10 cellular contexts compared by ENCODE assay signal in the genomic region with DNA sequence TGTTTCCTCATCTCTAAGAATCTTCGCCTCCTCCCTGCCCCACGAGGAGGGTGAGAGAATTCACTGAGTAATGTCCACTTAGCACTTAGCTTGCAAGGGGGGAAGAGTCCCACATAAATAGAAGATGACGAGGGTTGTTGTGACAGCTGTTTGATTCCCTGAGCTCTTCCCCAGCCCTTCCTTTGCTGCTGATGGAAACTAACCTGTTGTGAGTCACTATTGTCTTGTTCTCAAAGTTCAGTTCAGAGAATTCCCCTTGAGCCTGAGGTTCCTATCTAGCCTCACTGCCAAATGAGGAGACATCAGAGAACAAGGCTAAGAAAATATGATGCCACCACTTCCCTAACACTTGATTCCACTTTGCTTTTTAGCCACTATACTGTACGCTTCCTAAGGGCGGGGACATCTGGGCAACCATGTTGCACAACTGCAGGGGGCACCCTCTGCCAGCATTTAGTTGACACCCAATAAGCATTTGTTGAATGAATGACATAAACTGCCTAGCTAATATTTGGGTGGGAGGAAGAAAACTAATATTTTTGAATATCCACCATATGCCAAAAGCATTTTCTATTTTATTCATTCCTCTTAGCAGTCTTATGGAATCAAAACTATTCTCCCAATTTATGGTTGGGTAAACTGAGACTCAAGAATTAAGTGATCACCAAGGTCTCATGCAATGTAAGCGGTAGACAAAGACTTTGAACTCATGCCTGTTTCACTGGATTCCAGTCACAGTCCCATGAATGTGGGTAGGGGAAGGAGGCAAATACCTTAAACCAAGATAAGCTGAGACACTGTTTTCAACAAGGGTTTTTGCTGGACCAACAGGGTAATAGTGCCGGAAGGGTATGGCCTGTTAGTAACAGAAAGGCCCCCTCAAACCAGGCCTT.
A peak's percentile ranks its signal among the peaks of the same experiment; 100 is the strongest.
DNase-seq lines count a peak whose midpoint lies in the region; ATAC-seq, FAIRE-seq and TF ChIP-seq lines count a peak whose summit lies in the region.
"Had no signal": no experiment of that assay in that cellular context is flagged by ENCODE, and none has a peak within 500 bp of the region (broad histone marks: within the 10 kb centered on the region; RNA-seq: fewer than 3 reads in every experiment).

No MANE protein-coding gene starts in this region.

- no peak for TF ChIP-seq POLR2A in endothelial cell of umbilical vein (IDR thresholded peaks at IDR 0.05; ENCODE audit: low read depth, low read length)
- no peak for TF ChIP-seq POLR2A in gastrocnemius medialis (IDR thresholded peaks at IDR 0.05)

- H3K36me3 Mint-ChIP-seq in activated CD4-positive, alpha-beta memory T cell treated with anti-CD3 and anti-CD28 coated beads for 36 hours: no peaks in the 10 kb centered on the region
- peaks cover 8% of the 10 kb centered on the region for H3K36me3 Mint-ChIP-seq in activated CD4-positive, alpha-beta memory T cell treated with anti-CD3 and anti-CD28 coated beads, Interleukin-2, amount 10 ng/mL, durations not matched to agents 7 days and 5 days (ENCODE audit: low read depth)
- H3K36me3 Mint-ChIP-seq: naive B cell had no signal

- H3K27ac Mint-ChIP-seq in activated CD4-positive, alpha-beta memory T cell treated with anti-CD3 and anti-CD28 coated beads for 36 hours: peak overlapping the region; percentile 49
- H3K27ac Mint-ChIP-seq in activated CD4-positive, alpha-beta memory T cell treated with anti-CD3 and anti-CD28 coated beads, Interleukin-2, amount 10 ng/mL, durations not matched to agents 7 days and 5 days: no peak overlapping the region

- H3K9me3 ChIP-seq in endothelial cell of umbilical vein (replicated peaks; ENCODE audit: control insufficient read depth, insufficient read depth, low read length): no peaks in the 10 kb centered on the region
- no peaks in the 10 kb centered on the region for H3K9me3 ChIP-seq in gastrocnemius medialis
- H3K9me3 ChIP-seq: vagina had no signal

- no peak for TF ChIP-seq CTCF in endothelial cell of umbilical vein (IDR thresholded peaks at IDR 0.05; ENCODE audit: extremely low read depth in 1 of 2, insufficient read depth in 1 of 2, low read depth in 1 of 2, low read length in 2 of 2)
- no peak for TF ChIP-seq CTCF in gastrocnemius medialis (IDR thresholded peaks at IDR 0.05 in 4 of 5, conservative IDR thresholded peaks at IDR 0.05 in 1 of 5)

- H3K4me3 ChIP-seq in endothelial cell of umbilical vein (replicated peaks in 1 of 3; ENCODE audit: insufficient read depth in 1 of 3, low read depth in 1 of 3, low read length in 3 of 3) (no peak overlapping the region), gastrocnemius medialis (no peak overlapping the region)
- H3K4me3 ChIP-seq: vagina had no signal

- in situ Hi-C loops in gastrocnemius medialis (cut with MboI; ENCODE audit: low sequenced_read_pairs in 4 of 4): no loop called here

- ATAC-seq in gastrocnemius medialis: peak; percentile 96
- no peak for ATAC-seq in HG02571 (IDR thresholded peaks at IDR 0.05; ENCODE audit: unreplicated experiment)

- DNase-seq in activated CD4-positive, alpha-beta memory T cell treated with anti-CD3 and anti-CD28 coated beads for 36 hours: peak; percentile 57
- no peak for DNase-seq in activated CD4-positive, alpha-beta memory T cell treated with anti-CD3 and anti-CD28 coated beads, Interleukin-2, amount 10 ng/mL, durations not matched to agents 7 days and 5 days
- DNase-seq in OCI-M1 (lab: John Stamatoyannopoulos, UW) (peak; percentile 13), endothelial cell of umbilical vein (ENCODE audit: low read depth, low spot score) (peak; percentile 26), gastrocnemius medialis (peak; percentile 23 to 66), HT-29 (ENCODE audit: low spot score) (no peak), SW480 (ENCODE audit: low spot score) (no peak)
- DNase-seq: naive B cell had no signal

- POLR2A ChIA-PET in activated CD4-positive, alpha-beta memory T cell treated with anti-CD3 and anti-CD28 coated beads for 36 hours (lab: Charles Lee): interaction anchor here (1.0 kb wide), 1 partner anchor 12 kb away, joined by 4 read pairs; no protein-coding TSS in a partner anchor
- POLR2A ChIA-PET in activated CD4-positive, alpha-beta memory T cell treated with anti-CD3 and anti-CD28 coated beads, Interleukin-2, amount 10 ng/mL, durations not matched to agents 7 days and 5 days (lab: Charles Lee): interaction anchor here (2.1 kb wide), 1 partner anchor 78 kb away, joined by 5 read pairs; the partner anchor contains the start of gene ZFP36L1
- POLR2A ChIA-PET in endothelial cell of umbilical vein (lab: Charles Lee): no interaction called here

- CTCF ChIA-PET in activated CD4-positive, alpha-beta memory T cell treated with anti-CD3 and anti-CD28 coated beads for 36 hours (lab: Charles Lee): interaction anchor here (0.8 to 1.9 kb wide), 10 partner anchors 63 to 466 kb away, joined by 3 to 9 read pairs (median 4); no protein-coding TSS in a partner anchor
- CTCF ChIA-PET in activated CD4-positive, alpha-beta memory T cell treated with anti-CD3 and anti-CD28 coated beads, Interleukin-2, amount 10 ng/mL, durations not matched to agents 7 days and 5 days (lab: Charles Lee): interaction anchor here (0.9 to 1.6 kb wide), 4 partner anchors 18 to 74 kb away, joined by 3 to 8 read pairs (median 5); no protein-coding TSS in a partner anchor
- CTCF ChIA-PET in endothelial cell of umbilical vein (lab: Charles Lee): interaction anchor here (1.2 to 1.5 kb wide), 4 partner anchors 66 to 778 kb away, joined by 3 to 4 read pairs (median 4); no protein-coding TSS in a partner anchor

- H3K4me1 ChIP-seq in endothelial cell of umbilical vein (ENCODE audit: control insufficient read depth, extremely low read depth, insufficient read depth, low read length) (no peaks in the 10 kb centered on the region), gastrocnemius medialis (peaks cover 0 to 3% of the 10 kb centered on the region in 2 donors)

- no peaks in the 10 kb centered on the region for H3K9me1 ChIP-seq in endothelial cell of umbilical vein (replicated peaks; ENCODE audit: control insufficient read depth, extremely low read depth, insufficient read depth, low read length)

- dilution Hi-C loops in endothelial cell of umbilical vein (cut with MboI; ENCODE audit: extremely low pct_ligation_motif_present, low sequenced_read_pairs): no loop called here

- H4K20me1 ChIP-seq in endothelial cell of umbilical vein (replicated peaks; ENCODE audit: control insufficient read depth, extremely low read depth, insufficient read depth, low read length): no peaks in the 10 kb centered on the region

- H3K79me2 ChIP-seq in endothelial cell of umbilical vein (ENCODE audit: control insufficient read depth, insufficient read depth, low read length): no peaks in the 10 kb centered on the region

- no peak overlapping the region for H3K9ac ChIP-seq in endothelial cell of umbilical vein (replicated peaks; ENCODE audit: extremely low read depth, insufficient read depth, low read length)

- H3K4me3 Mint-ChIP-seq in activated CD4-positive, alpha-beta memory T cell treated with anti-CD3 and anti-CD28 coated beads for 36 hours: no peak overlapping the region
- no peak overlapping the region for H3K4me3 Mint-ChIP-seq in activated CD4-positive, alpha-beta memory T cell treated with anti-CD3 and anti-CD28 coated beads, Interleukin-2, amount 10 ng/mL, durations not matched to agents 7 days and 5 days
- H3K4me3 Mint-ChIP-seq: naive B cell had no signal

- H3K4me1 Mint-ChIP-seq in activated CD4-positive, alpha-beta memory T cell treated with anti-CD3 and anti-CD28 coated beads for 36 hours (ENCODE audit: low read depth): peaks cover 60% of the 10 kb centered on the region
- H3K4me1 Mint-ChIP-seq in activated CD4-positive, alpha-beta memory T cell treated with anti-CD3 and anti-CD28 coated beads, Interleukin-2, amount 10 ng/mL, durations not matched to agents 7 days and 5 days: peaks cover 53% of the 10 kb centered on the region

- H3K4me2 ChIP-seq in endothelial cell of umbilical vein (ENCODE audit: insufficient read depth, low read length): no peak overlapping the region

- H3K36me3 ChIP-seq in endothelial cell of umbilical vein (ENCODE audit: control insufficient read depth in 2 of 2, extremely low read depth in 1 of 2, insufficient read depth in 2 of 2, low read length in 2 of 2): no peaks in the 10 kb centered on the region
- no peaks in the 10 kb centered on the region for H3K36me3 ChIP-seq in gastrocnemius medialis
- H3K36me3 ChIP-seq: vagina had no signal

- H3K27ac ChIP-seq in endothelial cell of umbilical vein (ENCODE audit: insufficient read depth, low read depth, low read length): no peak overlapping the region
- H3K27ac ChIP-seq in gastrocnemius medialis: peak overlapping the region; percentile 28 to 68 (median 55)
- H3K27ac ChIP-seq: vagina had no signal

- H3K27me3 ChIP-seq in endothelial cell of umbilical vein (ENCODE audit: control insufficient read depth in 2 of 2, insufficient read depth in 2 of 2, low read length in 2 of 2): no peaks in the 10 kb centered on the region
- no peaks in the 10 kb centered on the region for H3K27me3 ChIP-seq in gastrocnemius medialis
- H3K27me3 ChIP-seq: vagina had no signal

- FAIRE-seq in endothelial cell of umbilical vein (lab: Jason Lieb, UNC): peak; percentile 15

- intact Hi-C loops in activated CD4-positive, alpha-beta memory T cell treated with anti-CD3 and anti-CD28 coated beads for 36 hours (cut with micrococcal nuclease): loop anchor here (1.0 to 5.0 kb wide), 5 partner anchors 20 to 463 kb away; no protein-coding TSS in a partner anchor
- intact Hi-C loops in endothelial cell of umbilical vein (cut with micrococcal nuclease): no loop called here
- intact Hi-C loops in gastrocnemius medialis (cut with DNase I; ENCODE audit: low total_unique reads): no loop called here

- no peak overlapping the region for H2AFZ ChIP-seq in endothelial cell of umbilical vein (ENCODE audit: low read depth, low read length)

- H3K27me3 Mint-ChIP-seq in activated CD4-positive, alpha-beta memory T cell treated with anti-CD3 and anti-CD28 coated beads for 36 hours: no peaks in the 10 kb centered on the region
- no peaks in the 10 kb centered on the region for H3K27me3 Mint-ChIP-seq in activated CD4-positive, alpha-beta memory T cell treated with anti-CD3 and anti-CD28 coated beads, Interleukin-2, amount 10 ng/mL, durations not matched to agents 7 days and 5 days
- H3K27me3 Mint-ChIP-seq: naive B cell had no signal

- no peaks in the 10 kb centered on the region for H3K9me3 Mint-ChIP-seq in activated CD4-positive, alpha-beta memory T cell treated with anti-CD3 and anti-CD28 coated beads for 36 hours
- peaks cover 2% of the 10 kb centered on the region for H3K9me3 Mint-ChIP-seq in activated CD4-positive, alpha-beta memory T cell treated with anti-CD3 and anti-CD28 coated beads, Interleukin-2, amount 10 ng/mL, durations not matched to agents 7 days and 5 days

- BruUV-seq in endothelial cell of umbilical vein (replicated peaks; lab: Mats Ljungman, UMichigan): no TSS peak

TF ChIP-seq in endothelial cell of umbilical vein, 7 proteins besides CTCF, POLR2A, EP300 and RAD21:
- TF ChIP-seq MAX (IDR thresholded peaks at IDR 0.05; ENCODE audit: insufficient read depth, insufficient read length) (no peak), EZH2 (IDR thresholded peaks at IDR 0.05; ENCODE audit: borderline replicate concordance, low read depth, low read length, severe bottlenecking) (no peak)

Comparison
In these comparisons a context has a peak if more than half of its experiments do, and no peak if none do; other contexts are left out.
1. DNase-seq: peak in activated CD4-positive, alpha-beta memory T cell treated with anti-CD3 and anti-CD28 coated beads for 36 hours (single experiment), OCI-M1 (single experiment), endothelial cell of umbilical vein (single experiment) and gastrocnemius medialis (2 of 2); none in activated CD4-positive, alpha-beta memory T cell treated with anti-CD3 and anti-CD28 coated beads, Interleukin-2, amount 10 ng/mL, durations not matched to agents 7 days and 5 days (single experiment), HT-29 (single experiment) and SW480 (single experiment).